In genomic region chr1:48031676-48032075, GRCh38 we compare ENCODE assay signal across 1 cellular context.
A peak's percentile ranks its signal among the peaks of the same experiment; 100 is the strongest.
TF ChIP-seq lines count a peak whose summit lies in the region.

No MANE protein-coding gene starts in this region.

TF ChIP-seq in H1, 55 proteins besides CTCF, POLR2A, EP300 and RAD21:
- peak; percentile 93 for TF ChIP-seq CEBPB (IDR thresholded peaks at IDR 0.05; ENCODE audit: low read depth, low read length)
- no peak for TF ChIP-seq SP1 (IDR thresholded peaks at IDR 0.05; ENCODE audit: low read depth, low read length)
